8 cellular contexts compared by ENCODE assay signal in the genomic region with DNA sequence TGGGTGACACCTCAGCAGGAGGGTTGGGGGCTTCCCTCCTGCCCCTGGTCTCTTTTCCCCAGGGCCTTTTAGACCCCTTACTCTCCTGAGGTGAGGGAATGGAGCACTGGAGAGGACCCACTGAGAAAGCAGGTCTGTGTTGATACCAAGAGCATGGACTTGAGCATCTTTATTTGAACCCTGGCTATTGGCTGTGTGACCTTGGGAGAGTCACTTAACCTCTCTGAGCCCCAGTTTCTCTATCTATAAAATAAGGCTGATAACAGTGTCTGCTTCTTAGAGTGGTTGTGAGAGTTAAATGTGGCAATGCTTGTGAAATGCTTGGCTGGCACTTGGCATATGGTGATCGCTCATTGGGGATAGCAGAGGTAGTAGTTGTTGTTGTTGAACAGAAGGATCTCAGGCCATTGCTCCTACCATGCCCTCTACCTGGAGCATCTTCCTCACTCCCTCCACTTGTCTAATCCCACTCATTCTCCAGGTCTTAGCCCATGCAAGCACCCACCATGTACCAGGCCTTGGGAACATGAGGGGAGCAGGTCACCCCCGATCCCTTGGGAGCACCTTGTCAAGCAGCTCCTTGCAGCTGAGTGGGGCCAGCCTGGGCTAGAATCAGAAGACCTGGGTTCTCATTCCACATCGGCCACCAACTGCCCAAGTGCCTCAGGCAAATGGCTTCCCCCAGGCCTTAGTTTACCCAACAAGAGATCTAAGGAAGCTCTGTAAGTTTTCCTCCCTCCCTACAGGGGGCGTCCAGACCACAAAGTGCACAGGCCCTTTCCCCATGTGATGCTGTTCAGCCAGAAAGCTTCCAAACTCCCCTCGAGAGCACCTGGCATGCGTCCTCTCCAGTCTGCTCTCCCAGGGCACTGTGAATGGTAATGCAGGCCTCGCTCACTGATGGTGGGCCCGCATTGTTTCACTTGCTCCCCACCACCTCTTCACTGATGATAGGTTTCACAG.
DNase-seq lines count a peak whose midpoint lies in the region; ATAC-seq and TF ChIP-seq lines count a peak whose summit lies in the region.
"Had no signal": no experiment of that assay in that cellular context is flagged by ENCODE, and none has a peak within 500 bp of the region (broad histone marks: within the 10 kb centered on the region; RNA-seq: fewer than 3 reads in every experiment).

No MANE protein-coding gene starts in this region.

- no peak overlapping the region for H2BK5ac ChIP-seq in IMR-90 (ENCODE audit: low read depth, low read length, poor library complexity, severe bottlenecking)

- H3K18ac ChIP-seq in IMR-90 (ENCODE audit: low read depth, low read length): no peak overlapping the region

- H3K36me3 ChIP-seq in GM06990 (ENCODE audit: control insufficient read depth, insufficient read depth, low read length) (no peaks in the 10 kb centered on the region), IMR-90 (ENCODE audit: control insufficient read depth, insufficient read depth, low read length) (no peaks in the 10 kb centered on the region)

- no peak overlapping the region; the same call in 2 of the 3 replicates for H2BK15ac ChIP-seq in IMR-90 (ENCODE audit: low read depth, low read length)

- TF ChIP-seq RAD21 in IMR-90 (IDR thresholded peaks at IDR 0.05; ENCODE audit: low read length): 0 out of 2 replicates have a peak, but pooled peaks have one; percentile 28

- H3K27me3 ChIP-seq in GM06990 (replicated peaks; ENCODE audit: control insufficient read depth, insufficient read depth, low read length) (no peaks in the 10 kb centered on the region), IMR-90 (ENCODE audit: control insufficient read depth, insufficient read depth, low read length) (peaks cover 3% of the 10 kb centered on the region)

- H2AK9ac ChIP-seq in IMR-90 (replicated peaks; ENCODE audit: low read depth, low read length, poor library complexity): peak overlapping the region; percentile 19

- CTCF ChIA-PET in IMR-90 (lab: Yijun Ruan, JAX): interaction anchor here (1.0 kb wide), 1 partner anchor 123 kb away, joined by 3 read pairs; no protein-coding TSS in a partner anchor
- CTCF ChIA-PET in activated CD8-positive, alpha-beta T cell treated with anti-CD3 and anti-CD28 coated beads for 36 hours (lab: Charles Lee): interaction anchor here (1.0 to 2.0 kb wide), 2 partner anchors 187 to 192 kb away, joined by 3 to 13 read pairs; no protein-coding TSS in a partner anchor

- in situ Hi-C loops in IMR-90 (cut with MboI; ENCODE audit: low sequenced_read_pairs): no loop called here

- no peak overlapping the region for H4K8ac ChIP-seq in IMR-90 (ENCODE audit: low read depth in 2 of 2, low read length in 2 of 2)

- no peak overlapping the region for H3K27ac Mint-ChIP-seq in activated CD8-positive, alpha-beta T cell treated with anti-CD3 and anti-CD28 coated beads for 36 hours

- no peaks in the 10 kb centered on the region; the same call in 1 of the 2 replicates for H3K9me1 ChIP-seq in IMR-90 (ENCODE audit: insufficient read depth, low read length)

- ATAC-seq in IMR-90 (ENCODE audit: low read depth) (no peak), HG02938 (IDR thresholded peaks at IDR 0.05; ENCODE audit: unreplicated experiment) (no peak), HG03108 (IDR thresholded peaks at IDR 0.05; ENCODE audit: unreplicated experiment) (no peak)
- ATAC-seq in activated CD8-positive, alpha-beta T cell treated with anti-CD3 and anti-CD28 coated beads for 36 hours: peak; percentile 45

- no peaks in the 10 kb centered on the region for H3K79me1 ChIP-seq in IMR-90 (ENCODE audit: low read depth in 1 of 2, low read length in 2 of 2)

- no peak overlapping the region for H3K27ac ChIP-seq in IMR-90 (ENCODE audit: insufficient read depth, low read length)

- POLR2A ChIA-PET in IMR-90 (lab: Charles Lee; ENCODE audit: unreplicated experiment): no interaction called here
- POLR2A ChIA-PET in activated CD8-positive, alpha-beta T cell treated with anti-CD3 and anti-CD28 coated beads for 36 hours (lab: Charles Lee): no interaction called here

- no peak overlapping the region for H2BK120ac ChIP-seq in IMR-90 (ENCODE audit: low read depth, low read length)

- no peaks in the 10 kb centered on the region for H3K9me3 ChIP-seq in IMR-90 (ENCODE audit: control insufficient read depth, insufficient read depth, low read length)

- H3K4me3 Mint-ChIP-seq in activated CD8-positive, alpha-beta T cell treated with anti-CD3 and anti-CD28 coated beads for 36 hours: no peak overlapping the region

- dilution Hi-C loops in IMR-90 (cut with HindIII; ENCODE audit: low sequenced_read_pairs, unreplicated experiment): no loop called here

- H3K23ac ChIP-seq in IMR-90 (ENCODE audit: low read depth, low read length): no peak overlapping the region

- no peak overlapping the region for H3K9ac ChIP-seq in IMR-90 (ENCODE audit: low read depth, low read length)

- no peak overlapping the region for H3K14ac ChIP-seq in IMR-90 (replicated peaks; ENCODE audit: low read depth, low read length)

- no peaks in the 10 kb centered on the region; the same call in 1 of the 2 replicates for H3K4me1 ChIP-seq in IMR-90 (ENCODE audit: control insufficient read depth, insufficient read depth, low read length)

- BruUV-seq in IMR-90 (replicated peaks; lab: Mats Ljungman, UMichigan): no TSS peak

- TF ChIP-seq CTCF in GM06990 (IDR thresholded peaks at IDR 0.05; ENCODE audit: insufficient read depth, low read length, poor library complexity, severe bottlenecking) (peak; percentile 48), IMR-90 (conservative IDR thresholded peaks at IDR 0.05; ENCODE audit: low read depth, low read length) (0 out of 2 replicates have a peak, but pooled peaks have one; percentile 27)
- TF ChIP-seq CTCF in activated CD8-positive, alpha-beta T cell treated with anti-CD3 and anti-CD28 coated beads for 36 hours (IDR thresholded peaks at IDR 0.05): no peak

- no peaks in the 10 kb centered on the region for H3K4me1 Mint-ChIP-seq in activated CD8-positive, alpha-beta T cell treated with anti-CD3 and anti-CD28 coated beads for 36 hours (ENCODE audit: low read depth)
- H3K4me1 Mint-ChIP-seq: naive B cell had no signal

- H2AFZ ChIP-seq in IMR-90 (replicated peaks; ENCODE audit: low read length, poor library complexity): peak overlapping the region; percentile 24

- H4K91ac ChIP-seq in IMR-90 (ENCODE audit: insufficient read depth, low read depth, low read length): no peak overlapping the region

- intact Hi-C loops in IMR-90 (cut with micrococcal nuclease): no loop called here
- intact Hi-C loops in activated CD8-positive, alpha-beta T cell treated with anti-CD3 and anti-CD28 coated beads for 36 hours (cut with micrococcal nuclease): no loop called here

- H4K20me1 ChIP-seq in IMR-90 (ENCODE audit: insufficient read depth, low read length): no peaks in the 10 kb centered on the region

- H3K36me3 Mint-ChIP-seq in activated CD8-positive, alpha-beta T cell treated with anti-CD3 and anti-CD28 coated beads for 36 hours (ENCODE audit: low read depth): no peaks in the 10 kb centered on the region
- H3K36me3 Mint-ChIP-seq: naive B cell had no signal

- no peak overlapping the region for H3K4me2 ChIP-seq in IMR-90 (ENCODE audit: low read depth, low read length)

- DNase-seq in GM06990 (ENCODE audit: extremely low read depth, insufficient read length) (no peak), IMR-90 (no peak), lung microvascular endothelial cell (ENCODE audit: low read depth in 2 of 2) (peak; percentile 29 to 52)
- peak; percentile 10 for DNase-seq in activated CD8-positive, alpha-beta T cell treated with anti-CD3 and anti-CD28 coated beads for 36 hours
- no peak for DNase-seq in effector CD4-positive, alpha-beta T cell
- DNase-seq: naive B cell had no signal

- H2BK20ac ChIP-seq in IMR-90 (ENCODE audit: low read depth, low read length): no peak overlapping the region

- H3K4me3 ChIP-seq in GM06990 (replicated peaks; ENCODE audit: low read depth, low read length) (no peak overlapping the region), IMR-90 (ENCODE audit: insufficient read depth, low read depth, low read length) (no peak overlapping the region)

- H3K4ac ChIP-seq in IMR-90 (ENCODE audit: low read depth, low read length): no peak overlapping the region

- TF ChIP-seq POLR2A in IMR-90 (IDR thresholded peaks at IDR 0.05; ENCODE audit: low read depth, low read length): no peak

- 0 out of 2 replicates have a peak overlapping the region, but pooled peaks have one; percentile 23 for H2AK5ac ChIP-seq in IMR-90 (ENCODE audit: low read depth, low read length)

- H3K27me3 Mint-ChIP-seq in activated CD8-positive, alpha-beta T cell treated with anti-CD3 and anti-CD28 coated beads for 36 hours: no peaks in the 10 kb centered on the region

- no peaks in the 10 kb centered on the region for H3K9me3 Mint-ChIP-seq in activated CD8-positive, alpha-beta T cell treated with anti-CD3 and anti-CD28 coated beads for 36 hours
- H3K9me3 Mint-ChIP-seq: naive B cell had no signal

- H4K5ac ChIP-seq in IMR-90 (ENCODE audit: low read depth, low read length): no peak overlapping the region

- 100% methylated on average over 1 of the region's 8 CpGs; no CpG with 5 or more reads in 1 of the 2 experiments for WGBS in IMR-90 (ENCODE audit: extremely low coverage in 2 of 2, insufficient read length in 1 of 2), 2 experiments

- H3K56ac ChIP-seq in IMR-90 (ENCODE audit: extremely low read depth, insufficient read depth, low read length): no peak overlapping the region

TF ChIP-seq in IMR-90, 13 proteins besides CTCF, POLR2A, EP300 and RAD21 (continues in another document):
- no peak for TF ChIP-seq MXI1 (IDR thresholded peaks at IDR 0.05; ENCODE audit: borderline replicate concordance, low read depth, low read length)
- TF ChIP-seq RFX5 (IDR thresholded peaks at IDR 0.05; ENCODE audit: low read depth, low read length): no peak
- no peak for TF ChIP-seq SMC3 (IDR thresholded peaks at IDR 0.05; ENCODE audit: low read depth, low read length)
- no peak for TF ChIP-seq MAFK (IDR thresholded peaks at IDR 0.05; ENCODE audit: low read depth, low read length)
- no peak for TF ChIP-seq MAZ (IDR thresholded peaks at IDR 0.05; ENCODE audit: borderline replicate concordance, low read depth, low read length)
- TF ChIP-seq CHD1 (IDR thresholded peaks at IDR 0.05; ENCODE audit: low read depth, low read length): no peak
- TF ChIP-seq, protein P1, sequence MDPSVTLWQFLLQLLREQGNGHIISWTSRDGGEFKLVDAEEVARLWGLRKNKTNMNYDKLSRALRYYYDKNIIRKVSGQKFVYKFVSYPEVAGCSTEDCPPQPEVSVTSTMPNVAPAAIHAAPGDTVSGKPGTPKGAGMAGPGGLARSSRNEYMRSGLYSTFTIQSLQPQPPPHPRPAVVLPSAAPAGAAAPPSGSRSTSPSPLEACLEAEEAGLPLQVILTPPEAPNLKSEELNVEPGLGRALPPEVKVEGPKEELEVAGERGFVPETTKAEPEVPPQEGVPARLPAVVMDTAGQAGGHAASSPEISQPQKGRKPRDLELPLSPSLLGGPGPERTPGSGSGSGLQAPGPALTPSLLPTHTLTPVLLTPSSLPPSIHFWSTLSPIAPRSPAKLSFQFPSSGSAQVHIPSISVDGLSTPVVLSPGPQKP (IDR thresholded peaks at IDR 0.05; ENCODE audit: borderline replicate concordance, low read depth, low read length): no peak
- TF ChIP-seq CEBPB (IDR thresholded peaks at IDR 0.05; ENCODE audit: low read depth, low read length): no peak
- TF ChIP-seq FOS (IDR thresholded peaks at IDR 0.05; ENCODE audit: low read depth, low read length): no peak

Comparison
In these comparisons a context has a peak if more than half of its experiments do, and no peak if none do; other contexts are left out.
1. DNase-seq: peak in activated CD8-positive, alpha-beta T cell treated with anti-CD3 and anti-CD28 coated beads for 36 hours (single experiment) and lung microvascular endothelial cell (2 of 2); none in GM06990 (single experiment), IMR-90 (single experiment) and effector CD4-positive, alpha-beta T cell (single experiment).